9 cellular contexts compared by ENCODE assay signal in genomic region chr15:92908369-92909057, GRCh38. TPM values are rescaled to one million over a fixed set of nuclear protein-coding genes. Genes with fewer than 3 reads are reported as not detected.
DNase-seq lines count a peak whose midpoint lies in the region; ATAC-seq and TF ChIP-seq lines count a peak whose summit lies in the region.
"Had no signal": no experiment of that assay in that cellular context is flagged by ENCODE, and none has a peak within 500 bp of the region (broad histone marks: within the 10 kb centered on the region; RNA-seq: fewer than 3 reads in every experiment).

No MANE protein-coding gene starts in this region.

- no peak for ATAC-seq in gastroesophageal sphincter
- ATAC-seq in GM18907 (IDR thresholded peaks at IDR 0.05; ENCODE audit: unreplicated experiment) = no peak
- no peak for ATAC-seq in GM19467 (IDR thresholded peaks at IDR 0.05; ENCODE audit: unreplicated experiment)

- no peaks in the 10 kb centered on the region for H3K9me3 ChIP-seq in HEK293 (ENCODE audit: control insufficient read depth, insufficient read depth, low read depth, low read length)
- H3K9me3 ChIP-seq in WERI-Rb-1 (ENCODE audit: severe bottlenecking) = no peaks in the 10 kb centered on the region
- H3K9me3 ChIP-seq in gastroesophageal sphincter = no peaks in the 10 kb centered on the region
- no peaks in the 10 kb centered on the region for H3K9me3 ChIP-seq in smooth muscle cell (replicated peaks; ENCODE audit: low read depth)

- POLR2A ChIA-PET in HEK293 (lab: Yijun Ruan, JAX) = interaction anchor here (0.6 to 4.4 kb wide), 10 partner anchors 8 to 1944 kb away, joined by 3 to 58 read pairs (median 6); partner anchors contain the start of gene CHD2

- no peak overlapping the region for H2AFZ ChIP-seq in smooth muscle cell (ENCODE audit: low read depth)

- DNase-seq in WERI-Rb-1 (no peak), smooth muscle cell (lab: John Stamatoyannopoulos, UW; ENCODE audit: unreplicated experiment) (no peak), DMS53 (lab: John Stamatoyannopoulos, UW) (no peak), kidney tubule cell (ENCODE audit: low spot score) (no peak)
- DNase-seq: NCI-H1048 had no signal

- peaks cover 3 to 4% of the 10 kb centered on the region in 2 experiments; a peak in 2 of 3 replicates for H3K36me3 ChIP-seq in HEK293 (ENCODE audit: control insufficient read depth in 2 of 2, insufficient read depth in 1 of 2, low read length in 2 of 2)
- H3K36me3 ChIP-seq in WERI-Rb-1 = peaks cover 34% of the 10 kb centered on the region
- H3K36me3 ChIP-seq in gastroesophageal sphincter = no peaks in the 10 kb centered on the region
- no peaks in the 10 kb centered on the region for H3K36me3 ChIP-seq in smooth muscle cell (ENCODE audit: low read depth)

- H3K4me1 ChIP-seq in HEK293 (ENCODE audit: control insufficient read depth, insufficient read depth, low read length) (peaks cover 57% of the 10 kb centered on the region), gastroesophageal sphincter (peaks cover 30 to 90% (median 50%) of the 10 kb centered on the region in 3 donors), smooth muscle cell (ENCODE audit: low read depth) (peaks cover 67% of the 10 kb centered on the region)

- H3K27ac ChIP-seq in HEK293 (ENCODE audit: extremely low read depth, low read depth, low read length) (peak overlapping the region; percentile 38; the same call in 1 of the 2 replicates), WERI-Rb-1 (peak overlapping the region; percentile 41), gastroesophageal sphincter (peak overlapping the region; percentile 91 to 100 (median 92)), smooth muscle cell (ENCODE audit: low read depth) (peak overlapping the region; percentile 100)

- CTCF ChIA-PET in HEK293 (lab: Yijun Ruan, JAX) = interaction anchor here (0.6 to 7.5 kb wide), 10 partner anchors 8 to 111 kb away, joined by 3 to 65 read pairs (median 3); no protein-coding TSS in a partner anchor

- peak overlapping the region; percentile 97 for H3K4me2 ChIP-seq in smooth muscle cell

- no peak overlapping the region for H3K4me3 ChIP-seq in HEK293 (ENCODE audit: low read depth, low read length)
- H3K4me3 ChIP-seq in WERI-Rb-1 (ENCODE audit: low read depth, low read length) = no peak overlapping the region
- H3K4me3 ChIP-seq in gastroesophageal sphincter = peak overlapping the region in 1 of 2 donors; percentile 6
- peak overlapping the region; percentile 17 for H3K4me3 ChIP-seq in smooth muscle cell

- H3K79me2 ChIP-seq in smooth muscle cell (ENCODE audit: low read depth) = peaks cover 95% of the 10 kb centered on the region

- no peak for TF ChIP-seq EP300 in gastroesophageal sphincter (IDR thresholded peaks at IDR 0.05)

- peak overlapping the region; percentile 20 for H3K9ac ChIP-seq in smooth muscle cell (ENCODE audit: low read depth)

- H3K27me3 ChIP-seq in WERI-Rb-1 (ENCODE audit: insufficient read depth, low read depth, severe bottlenecking) = no peaks in the 10 kb centered on the region
- no peaks in the 10 kb centered on the region for H3K27me3 ChIP-seq in gastroesophageal sphincter
- H3K27me3 ChIP-seq in smooth muscle cell (ENCODE audit: low read depth) = no peaks in the 10 kb centered on the region

- WGBS in gastroesophageal sphincter (ENCODE audit: low coverage in 1 of 2), 2 donors = 33 to 54% methylated on average over 4 to 6 of the region's 8 CpGs
- 69% methylated on average over 8 of the region's 8 CpGs for WGBS in smooth muscle cell (ENCODE audit: low lambda C conversion rate)

- peaks cover 49% of the 10 kb centered on the region for H3F3A ChIP-seq in smooth muscle cell (ENCODE audit: low read depth)

- peaks cover 70% of the 10 kb centered on the region for H4K20me1 ChIP-seq in smooth muscle cell (ENCODE audit: low read depth)

- no peak for TF ChIP-seq POLR2A in gastroesophageal sphincter (IDR thresholded peaks at IDR 0.05)

- TF ChIP-seq CTCF in HEK293 (tag by site-specific recombination; IDR thresholded peaks at IDR 0.05) = no peak
- no peak for TF ChIP-seq CTCF in WERI-Rb-1 (IDR thresholded peaks at IDR 0.05; ENCODE audit: low read depth, low read length)
- TF ChIP-seq CTCF in gastroesophageal sphincter (IDR thresholded peaks at IDR 0.05) = no peak
- no peak for TF ChIP-seq CTCF in smooth muscle cell (IDR thresholded peaks at IDR 0.05; ENCODE audit: borderline replicate concordance, insufficient read depth, poor library complexity, severe bottlenecking)

TF ChIP-seq in HEK293, 187 proteins besides CTCF, POLR2A, EP300 and RAD21:
- no peak for TF ChIP-seq ZNF621 (tag by site-specific recombination; IDR thresholded peaks at IDR 0.05)
- TF ChIP-seq KLF1 (tag by site-specific recombination; IDR thresholded peaks at IDR 0.05) = peak; percentile 68

RNA-seq across cellular contexts. Expression of gene CHD2, which starts 8.4 kb away (rescaled TPM):
- total RNA-seq in gastroesophageal sphincter = 100 to 1,000 TPM in 2 of 4 donors, 10 to 100 TPM in 2; 41.9 to 144 (median 81.8) TPM
- total RNA-seq in smooth muscle cell = 99.2 and 132 TPM in 2 replicates
- 64.4 and 81.6 TPM in 2 replicates for polyA plus RNA-seq in smooth muscle cell

Comparison
In these comparisons a context has a peak if more than half of its experiments do, and no peak if none do; other contexts are left out.
1. H3K27ac ChIP-seq: peak in every context shown above with its lines; median percentile 100 in smooth muscle cell; 92 in gastroesophageal sphincter; 41 in WERI-Rb-1; 38 in HEK293.